Comparison of ENCODE assay signal across 2 cellular contexts in the genomic region with DNA sequence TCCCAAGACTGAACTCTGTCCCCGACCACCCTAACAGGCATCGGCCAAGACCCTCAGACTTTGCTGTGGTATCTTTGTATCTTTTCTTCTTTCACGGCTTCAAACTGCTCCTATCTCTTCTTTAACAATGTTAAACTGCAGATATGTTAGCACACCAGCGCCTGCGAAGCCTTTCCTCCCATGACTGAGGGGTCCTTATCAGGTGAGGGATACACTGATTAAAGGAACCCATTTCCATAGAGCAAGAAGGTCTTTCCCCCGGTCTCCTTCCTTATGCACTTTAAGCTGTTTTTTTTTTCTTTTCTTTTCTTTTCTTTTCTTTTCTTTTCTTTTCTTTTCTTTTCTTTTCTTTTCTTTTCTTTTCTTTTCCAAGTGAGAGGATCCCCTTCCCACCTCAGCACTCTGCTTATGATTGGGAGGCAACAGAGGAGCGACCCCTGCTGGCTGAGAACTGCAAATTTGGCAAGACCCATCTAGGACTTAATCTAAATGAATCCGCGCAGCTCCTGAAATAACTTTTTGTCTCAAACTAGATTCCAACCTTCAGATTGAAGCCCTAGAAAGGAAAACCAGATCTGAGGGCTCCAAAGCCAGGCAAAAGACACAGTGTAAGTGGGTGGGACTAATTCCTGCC.
A peak's percentile ranks its signal among the peaks of the same experiment; 100 is the strongest.
TF ChIP-seq lines count a peak whose summit lies in the region.

No MANE protein-coding gene starts in this region.

TF ChIP-seq in IMR-90, 13 proteins besides CTCF, POLR2A, EP300 and RAD21:
- TF ChIP-seq SMC3 (IDR thresholded peaks at IDR 0.05; ENCODE audit: low read depth, low read length): peak; percentile 60
- no peak for TF ChIP-seq BHLHE40 (IDR thresholded peaks at IDR 0.05; ENCODE audit: low read depth, low read length)
TF ChIP-seq in IMR-90: peak in this region for 1.

TF ChIP-seq in K562, 482 proteins besides CTCF, POLR2A, EP300 and RAD21:
- TF ChIP-seq ZNF830 (CRISPR knock-in tag; IDR thresholded peaks at IDR 0.05) (no peak), SRSF1 (IDR thresholded peaks at IDR 0.05; ENCODE audit: low read depth, low read length) (no peak), ZNF764 (CRISPR knock-in tag; IDR thresholded peaks at IDR 0.05; ENCODE audit: low read depth) (0 out of 2 replicates have a peak, but pooled peaks have one; percentile 7), USF2 (CRISPR knock-in tag; IDR thresholded peaks at IDR 0.05) (no peak), BCL6 (CRISPR knock-in tag; IDR thresholded peaks at IDR 0.05) (no peak), KAT8 (IDR thresholded peaks at IDR 0.05; ENCODE audit: low read depth) (no peak), ZNF134 (CRISPR knock-in tag; conservative IDR thresholded peaks at IDR 0.05) (peak; percentile 60; the same call in 1 of the 2 replicates), MYBL2 (IDR thresholded peaks at IDR 0.05; ENCODE audit: low read depth) (no peak), MYBL2 (CRISPR knock-in tag; IDR thresholded peaks at IDR 0.05; ENCODE audit: borderline replicate concordance) (no peak), ZNF444 (CRISPR knock-in tag; IDR thresholded peaks at IDR 0.05) (no peak), ZC3H4 (CRISPR knock-in tag; IDR thresholded peaks at IDR 0.05; ENCODE audit: borderline replicate concordance) (no peak), POU5F1 (IDR thresholded peaks at IDR 0.05; ENCODE audit: borderline replicate concordance, low read depth, low read length, partially characterized antibody) (no peak), TRIM24 (IDR thresholded peaks at IDR 0.05) (no peak), NFIC (IDR thresholded peaks at IDR 0.05) (0 out of 2 replicates have a peak, but pooled peaks have one; percentile 9), ZNF263 (CRISPR knock-in tag; IDR thresholded peaks at IDR 0.05; ENCODE audit: borderline replicate concordance) (no peak), SMAD2 (IDR thresholded peaks at IDR 0.05; ENCODE audit: low read depth, low read length) (no peak), SNRNP70 (optimal IDR thresholded peaks at IDR 0.05; ENCODE audit: low read depth, low read length) (no peak), ZNF347 (CRISPR knock-in tag; IDR thresholded peaks at IDR 0.05; ENCODE audit: low read depth) (no peak), SMC3 (conservative IDR thresholded peaks at IDR 0.05; ENCODE audit: insufficient read depth, low read depth, low read length) (peak; percentile 65), GABPA (tag; conservative IDR thresholded peaks at IDR 0.05; ENCODE audit: low read depth) (no peak), TEAD2 (tag; IDR thresholded peaks at IDR 0.05) (no peak), BACH1 (tag; IDR thresholded peaks at IDR 0.05) (no peak), NR2F6 (CRISPR knock-in tag; IDR thresholded peaks at IDR 0.05) (no peak), STAT6 (CRISPR knock-in tag; IDR thresholded peaks at IDR 0.05) (no peak)
- TF ChIP-seq, protein P1, sequence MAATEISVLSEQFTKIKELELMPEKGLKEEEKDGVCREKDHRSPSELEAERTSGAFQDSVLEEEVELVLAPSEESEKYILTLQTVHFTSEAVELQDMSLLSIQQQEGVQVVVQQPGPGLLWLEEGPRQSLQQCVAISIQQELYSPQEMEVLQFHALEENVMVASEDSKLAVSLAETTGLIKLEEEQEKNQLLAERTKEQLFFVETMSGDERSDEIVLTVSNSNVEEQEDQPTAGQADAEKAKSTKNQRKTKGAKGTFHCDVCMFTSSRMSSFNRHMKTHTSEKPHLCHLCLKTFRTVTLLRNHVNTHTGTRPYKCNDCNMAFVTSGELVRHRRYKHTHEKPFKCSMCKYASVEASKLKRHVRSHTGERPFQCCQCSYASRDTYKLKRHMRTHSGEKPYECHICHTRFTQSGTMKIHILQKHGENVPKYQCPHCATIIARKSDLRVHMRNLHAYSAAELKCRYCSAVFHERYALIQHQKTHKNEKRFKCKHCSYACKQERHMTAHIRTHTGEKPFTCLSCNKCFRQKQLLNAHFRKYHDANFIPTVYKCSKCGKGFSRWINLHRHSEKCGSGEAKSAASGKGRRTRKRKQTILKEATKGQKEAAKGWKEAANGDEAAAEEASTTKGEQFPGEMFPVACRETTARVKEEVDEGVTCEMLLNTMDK (IDR thresholded peaks at IDR 0.05; ENCODE audit: borderline replicate concordance, insufficient read depth, low read depth, low read length, poor library complexity, severe bottlenecking): peak; percentile 49
- TF ChIP-seq, protein P2, sequence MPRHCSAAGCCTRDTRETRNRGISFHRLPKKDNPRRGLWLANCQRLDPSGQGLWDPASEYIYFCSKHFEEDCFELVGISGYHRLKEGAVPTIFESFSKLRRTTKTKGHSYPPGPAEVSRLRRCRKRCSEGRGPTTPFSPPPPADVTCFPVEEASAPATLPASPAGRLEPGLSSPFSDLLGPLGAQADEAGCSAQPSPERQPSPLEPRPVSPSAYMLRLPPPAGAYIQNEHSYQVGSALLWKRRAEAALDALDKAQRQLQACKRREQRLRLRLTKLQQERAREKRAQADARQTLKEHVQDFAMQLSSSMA (CRISPR knock-in tag; IDR thresholded peaks at IDR 0.05): no peak
- TF ChIP-seq, protein P3, sequence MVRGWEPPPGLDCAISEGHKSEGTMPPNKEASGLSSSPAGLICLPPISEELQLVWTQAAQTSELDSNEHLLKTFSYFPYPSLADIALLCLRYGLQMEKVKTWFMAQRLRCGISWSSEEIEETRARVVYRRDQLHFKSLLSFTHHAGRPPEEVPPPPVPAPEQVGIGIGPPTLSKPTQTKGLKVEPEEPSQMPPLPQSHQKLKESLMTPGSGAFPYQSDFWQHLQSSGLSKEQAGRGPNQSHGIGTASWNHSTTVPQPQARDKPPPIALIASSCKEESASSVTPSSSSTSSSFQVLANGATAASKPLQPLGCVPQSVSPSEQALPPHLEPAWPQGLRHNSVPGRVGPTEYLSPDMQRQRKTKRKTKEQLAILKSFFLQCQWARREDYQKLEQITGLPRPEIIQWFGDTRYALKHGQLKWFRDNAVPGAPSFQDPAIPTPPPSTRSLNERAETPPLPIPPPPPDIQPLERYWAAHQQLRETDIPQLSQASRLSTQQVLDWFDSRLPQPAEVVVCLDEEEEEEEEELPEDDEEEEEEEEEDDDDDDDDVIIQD (CRISPR knock-in tag; IDR thresholded peaks at IDR 0.05): no peak
